8 cellular contexts compared by ENCODE assay signal in genomic region chr6:26156850-26157149, GRCh38.
DNase-seq lines count a peak whose midpoint lies in the region; ATAC-seq lines count a peak whose summit lies in the region.

No MANE protein-coding gene starts in this region.

- POLR2A ChIA-PET in activated CD8-positive, alpha-beta T cell treated with anti-CD3 and anti-CD28 coated beads, Interleukin-2, amount 10 ng/mL, durations not matched to agents 7 days and 5 days (lab: Charles Lee): interaction anchor here (0.8 to 22.3 kb wide), 62 partner anchors 12 to 1736 kb away, joined by 3 to 3176 read pairs (median 18); partner anchors contain the start of gene HFE

- CTCF ChIA-PET in activated CD8-positive, alpha-beta T cell treated with anti-CD3 and anti-CD28 coated beads, Interleukin-2, amount 10 ng/mL, durations not matched to agents 7 days and 5 days (lab: Charles Lee): interaction anchor here (0.8 to 3.8 kb wide), 3 partner anchors 29 to 40 kb away, joined by 3 to 17 read pairs (median 10); a partner anchor contains a TSS

- peaks cover 40% of the 10 kb centered on the region for H3K4me1 Mint-ChIP-seq in T-helper 2 cell treated with Interferon-gamma antibody and Interleukin-4, amounts not matched to agents 5 μg/mL and 100 μg/mL, for 36 hours (ENCODE audit: low read depth)
- peaks cover 41% of the 10 kb centered on the region for H3K4me1 Mint-ChIP-seq in activated CD8-positive, alpha-beta T cell treated with anti-CD3 and anti-CD28 coated beads, Interleukin-2, amount 10 ng/mL, durations not matched to agents 7 days and 5 days (ENCODE audit: low read depth)

- peaks cover 25% of the 10 kb centered on the region for H3K27me3 Mint-ChIP-seq in T-helper 2 cell treated with Interferon-gamma antibody and Interleukin-4, amounts not matched to agents 5 μg/mL and 100 μg/mL, for 36 hours (ENCODE audit: low read depth)
- H3K27me3 Mint-ChIP-seq in activated CD8-positive, alpha-beta T cell treated with anti-CD3 and anti-CD28 coated beads, Interleukin-2, amount 10 ng/mL, durations not matched to agents 7 days and 5 days (ENCODE audit: low read depth): peaks cover 8% of the 10 kb centered on the region

- H3K36me3 Mint-ChIP-seq in T-helper 2 cell treated with Interferon-gamma antibody and Interleukin-4, amounts not matched to agents 5 μg/mL and 100 μg/mL, for 36 hours (ENCODE audit: low read depth): peaks cover 19% of the 10 kb centered on the region
- peaks cover 36% of the 10 kb centered on the region for H3K36me3 Mint-ChIP-seq in activated CD8-positive, alpha-beta T cell treated with anti-CD3 and anti-CD28 coated beads, Interleukin-2, amount 10 ng/mL, durations not matched to agents 7 days and 5 days (ENCODE audit: low read depth)

- H3K9me3 Mint-ChIP-seq in T-helper 2 cell treated with Interferon-gamma antibody and Interleukin-4, amounts not matched to agents 5 μg/mL and 100 μg/mL, for 36 hours: no peaks in the 10 kb centered on the region
- H3K9me3 Mint-ChIP-seq in activated CD8-positive, alpha-beta T cell treated with anti-CD3 and anti-CD28 coated beads, Interleukin-2, amount 10 ng/mL, durations not matched to agents 7 days and 5 days (ENCODE audit: insufficient read depth): no peaks in the 10 kb centered on the region

- intact Hi-C loops in left cardiac atrium (cut with DNase I): loop anchor here in 1 of 2 donors (1.0 to 5.0 kb wide), 2 partner anchors 33 to 46 kb away; a partner anchor contains a TSS

- H3K27ac ChIP-seq in skin epidermis: peak overlapping the region in 20 of 21 experiments; percentile 73 to 95 (median 86)

- H3K27ac Mint-ChIP-seq in T-helper 2 cell treated with Interferon-gamma antibody and Interleukin-4, amounts not matched to agents 5 μg/mL and 100 μg/mL, for 36 hours: peak overlapping the region; percentile 95
- peak overlapping the region; percentile 99 for H3K27ac Mint-ChIP-seq in activated CD8-positive, alpha-beta T cell treated with anti-CD3 and anti-CD28 coated beads, Interleukin-2, amount 10 ng/mL, durations not matched to agents 7 days and 5 days

- H3K4me3 ChIP-seq in skin epidermis: peak overlapping the region; percentile 61 to 87 (median 71)

- ATAC-seq in activated CD8-positive, alpha-beta T cell treated with anti-CD3 and anti-CD28 coated beads, Interleukin-2, amount 10 ng/mL, durations not matched to agents 7 days and 5 days: no peak
- peak; percentile 39 to 53 for ATAC-seq in left cardiac atrium
- no peak for ATAC-seq in GM19328 (IDR thresholded peaks at IDR 0.05; ENCODE audit: unreplicated experiment)

- in situ Hi-C loops in KBM-7 (cut with MboI; ENCODE audit: low pct_unique_long_range_greater_than_20kb, low sequenced_read_pairs): no loop called here

- no peak for DNase-seq in T-helper 2 cell treated with Interferon-gamma antibody and Interleukin-4, amounts not matched to agents 5 μg/mL and 100 μg/mL, for 36 hours (ENCODE audit: low spot score)
- DNase-seq in T-helper 2 cell (no peak), left cardiac atrium (no peak), HT-29 (ENCODE audit: low spot score) (no peak), KBM-7 (no peak)
- no peak for DNase-seq in activated CD8-positive, alpha-beta T cell treated with anti-CD3 and anti-CD28 coated beads, Interleukin-2, amount 10 ng/mL, durations not matched to agents 7 days and 5 days

- peak overlapping the region; percentile 90 for H3K4me3 Mint-ChIP-seq in T-helper 2 cell treated with Interferon-gamma antibody and Interleukin-4, amounts not matched to agents 5 μg/mL and 100 μg/mL, for 36 hours
- peak overlapping the region; percentile 94 for H3K4me3 Mint-ChIP-seq in activated CD8-positive, alpha-beta T cell treated with anti-CD3 and anti-CD28 coated beads, Interleukin-2, amount 10 ng/mL, durations not matched to agents 7 days and 5 days

Comparison
In these comparisons a context has a peak if more than half of its experiments do, and no peak if none do; other contexts are left out.
1. ATAC-seq: peak in left cardiac atrium (2 of 2); none in activated CD8-positive, alpha-beta T cell treated with anti-CD3 and anti-CD28 coated beads, Interleukin-2, amount 10 ng/mL, durations not matched to agents 7 days and 5 days (single experiment) and GM19328 (single experiment).